11 cellular contexts compared by ENCODE assay signal in the genomic region with DNA sequence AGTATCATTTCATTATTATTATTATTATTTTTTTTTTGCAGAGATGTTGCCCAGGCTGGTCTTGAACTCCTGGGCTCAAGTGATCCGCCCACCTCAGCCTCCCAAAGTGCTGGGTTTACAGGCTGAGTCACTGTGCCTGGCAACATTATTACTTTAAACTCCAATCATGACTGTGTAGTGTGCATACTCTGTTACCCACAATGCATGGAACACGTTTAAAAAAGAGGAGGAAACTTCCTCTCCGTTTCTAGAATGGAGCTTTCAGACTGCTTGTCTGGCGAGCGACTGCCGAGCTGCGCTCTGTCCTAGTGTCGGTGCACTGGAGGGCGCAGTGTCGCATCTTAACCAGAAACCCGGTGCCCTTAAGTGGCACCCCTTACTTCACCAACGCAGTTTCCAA. TPM values are rescaled to one million over a fixed set of nuclear protein-coding genes. Genes with fewer than 3 reads are reported as not detected.
DNase-seq lines count a peak whose midpoint lies in the region; ATAC-seq and TF ChIP-seq lines count a peak whose summit lies in the region.
"Had no signal": no experiment of that assay in that cellular context is flagged by ENCODE, and none has a peak within 500 bp of the region (broad histone marks: within the 10 kb centered on the region; RNA-seq: fewer than 3 reads in every experiment).

No MANE protein-coding gene starts in this region.

- in situ Hi-C loops in IMR-90 (cut with MboI; ENCODE audit: low sequenced_read_pairs): no loop called here

- H3K4ac ChIP-seq in IMR-90 (ENCODE audit: low read depth, low read length): no peak overlapping the region

- H3K9me3 ChIP-seq in CD4-positive, alpha-beta memory T cell (ENCODE audit: control insufficient read depth in 1 of 2, low read length in 2 of 2): no peaks in the 10 kb centered on the region
- H3K9me3 ChIP-seq in IMR-90 (ENCODE audit: control insufficient read depth, insufficient read depth, low read length): no peaks in the 10 kb centered on the region
- no peaks in the 10 kb centered on the region for H3K9me3 ChIP-seq in hepatocyte (ENCODE audit: low read depth)
- H3K9me3 ChIP-seq in gastroesophageal sphincter: no peaks in the 10 kb centered on the region
- H3K9me3 ChIP-seq: colonic mucosa, left ventricle myocardium inferior had no signal

- no peaks in the 10 kb centered on the region for H3K27me3 ChIP-seq in CD4-positive, alpha-beta memory T cell (ENCODE audit: insufficient read depth, low read length)
- H3K27me3 ChIP-seq in IMR-90 (ENCODE audit: control insufficient read depth, insufficient read depth, low read length) (no peaks in the 10 kb centered on the region), hepatocyte (no peaks in the 10 kb centered on the region), gastroesophageal sphincter (no peaks in the 10 kb centered on the region)
- H3K27me3 ChIP-seq: colonic mucosa had no signal

- H2BK120ac ChIP-seq in IMR-90 (ENCODE audit: low read depth, low read length): no peak overlapping the region

- DNase-seq in CD4-positive, alpha-beta memory T cell: peak in 1 of 5 donors; percentile 22
- peak; percentile 69 for DNase-seq in IMR-90
- DNase-seq in activated naive CD4-positive, alpha-beta T cell treated with anti-CD3 and anti-CD28 coated beads, Interleukin-2, amount 10 ng/mL, durations not matched to agents 7 days and 5 days: peak; percentile 57
- DNase-seq in hepatocyte (ENCODE audit: low spot score): peak; percentile 8
- no peak for DNase-seq in NCI-H2227 treated with DMSO at 0.1 percent for 48 hours (lab: John Stamatoyannopoulos, UW)
- DNase-seq: colonic mucosa, GOT3, left ventricle myocardium inferior, NCI-H1930 had no signal

- no peak overlapping the region; the same call in 1 of the 2 replicates for H2AK5ac ChIP-seq in IMR-90 (ENCODE audit: low read depth, low read length)

- peaks cover 7 to 8% of the 10 kb centered on the region in 2 experiments; a peak in 2 of 4 replicates for H3K79me1 ChIP-seq in IMR-90 (ENCODE audit: low read depth in 1 of 2, low read length in 2 of 2)

- TF ChIP-seq POLR2A in IMR-90 (IDR thresholded peaks at IDR 0.05; ENCODE audit: low read depth, low read length) (no peak), gastroesophageal sphincter (IDR thresholded peaks at IDR 0.05) (no peak)

- no peak overlapping the region for H4K8ac ChIP-seq in IMR-90 (ENCODE audit: low read depth in 2 of 2, low read length in 2 of 2)

- H2AFZ ChIP-seq in IMR-90 (replicated peaks; ENCODE audit: low read length, poor library complexity): peak overlapping the region; percentile 83
- no peak overlapping the region for H2AFZ ChIP-seq in hepatocyte

- POLR2A ChIA-PET in CD4-positive, alpha-beta memory T cell (lab: Charles Lee; ENCODE audit: partially characterized antibody): interaction anchor here (1.1 kb wide), 1 partner anchor 14 kb away, joined by 4 read pairs; no protein-coding TSS in a partner anchor
- POLR2A ChIA-PET in IMR-90 (lab: Charles Lee; ENCODE audit: unreplicated experiment): interaction anchor here (0.6 kb wide), 1 partner anchor 222 kb away, joined by 9 read pairs; no protein-coding TSS in a partner anchor

- H4K91ac ChIP-seq in IMR-90 (ENCODE audit: insufficient read depth, low read depth, low read length): no peak overlapping the region

- peak overlapping the region; percentile 71 for H2BK5ac ChIP-seq in IMR-90 (ENCODE audit: low read depth, low read length, poor library complexity, severe bottlenecking)

- H2BK20ac ChIP-seq in IMR-90 (ENCODE audit: low read depth, low read length): no peak overlapping the region

- no peaks in the 10 kb centered on the region for H4K20me1 ChIP-seq in IMR-90 (ENCODE audit: insufficient read depth, low read length)
- H4K20me1 ChIP-seq in hepatocyte (ENCODE audit: insufficient read depth, poor library complexity, severe bottlenecking): no peaks in the 10 kb centered on the region

- H3K4me1 Mint-ChIP-seq in CD4-positive, alpha-beta memory T cell: peaks cover 9 to 34% (median 26%) of the 10 kb centered on the region in 4 donors
- peaks cover 47% of the 10 kb centered on the region for H3K4me1 Mint-ChIP-seq in activated naive CD4-positive, alpha-beta T cell treated with anti-CD3 and anti-CD28 coated beads, Interleukin-2, amount 10 ng/mL, durations not matched to agents 7 days and 5 days

- H2BK15ac ChIP-seq in IMR-90 (ENCODE audit: low read depth, low read length): no peak overlapping the region

- no peak overlapping the region for H3K4me3 Mint-ChIP-seq in CD4-positive, alpha-beta memory T cell
- no peak overlapping the region for H3K4me3 Mint-ChIP-seq in activated naive CD4-positive, alpha-beta T cell treated with anti-CD3 and anti-CD28 coated beads, Interleukin-2, amount 10 ng/mL, durations not matched to agents 7 days and 5 days

- H3K23ac ChIP-seq in IMR-90 (ENCODE audit: low read depth, low read length): no peak overlapping the region

- no peak overlapping the region for H4K5ac ChIP-seq in IMR-90 (ENCODE audit: low read depth, low read length)

- no peak for TF ChIP-seq RAD21 in IMR-90 (IDR thresholded peaks at IDR 0.05; ENCODE audit: low read length)

- H3K56ac ChIP-seq in IMR-90 (ENCODE audit: extremely low read depth, insufficient read depth, low read length): no peak overlapping the region

- H3K36me3 Mint-ChIP-seq in CD4-positive, alpha-beta memory T cell: peaks cover 0 to 3% of the 10 kb centered on the region in 2 donors
- peaks cover 14% of the 10 kb centered on the region for H3K36me3 Mint-ChIP-seq in activated naive CD4-positive, alpha-beta T cell treated with anti-CD3 and anti-CD28 coated beads, Interleukin-2, amount 10 ng/mL, durations not matched to agents 7 days and 5 days

- H3K27ac Mint-ChIP-seq in CD4-positive, alpha-beta memory T cell: peak overlapping the region in 5 of 7 donors; percentile 47 to 75 (median 70)
- H3K27ac Mint-ChIP-seq in activated naive CD4-positive, alpha-beta T cell treated with anti-CD3 and anti-CD28 coated beads, Interleukin-2, amount 10 ng/mL, durations not matched to agents 7 days and 5 days: peak overlapping the region; percentile 81

- no peaks in the 10 kb centered on the region for H3K9me2 ChIP-seq in hepatocyte (replicated peaks; ENCODE audit: insufficient read depth)

- H3K9ac ChIP-seq in IMR-90 (ENCODE audit: low read depth, low read length): no peak overlapping the region

- H3K4me3 ChIP-seq in CD4-positive, alpha-beta memory T cell (ENCODE audit: low read length in 2 of 2): no peak overlapping the region
- H3K4me3 ChIP-seq in IMR-90 (ENCODE audit: insufficient read depth, low read depth, low read length): no peak overlapping the region
- no peak overlapping the region for H3K4me3 ChIP-seq in hepatocyte
- H3K4me3 ChIP-seq in gastroesophageal sphincter: no peak overlapping the region
- H3K4me3 ChIP-seq: colonic mucosa, left ventricle myocardium inferior had no signal

- dilution Hi-C loops in IMR-90 (cut with HindIII; ENCODE audit: low sequenced_read_pairs, unreplicated experiment): no loop called here

- no peak overlapping the region for H3K27ac ChIP-seq in CD4-positive, alpha-beta memory T cell (ENCODE audit: low read depth, low read length)
- H3K27ac ChIP-seq in IMR-90 (ENCODE audit: insufficient read depth, low read length): no peak overlapping the region
- H3K27ac ChIP-seq in hepatocyte: no peak overlapping the region
- H3K27ac ChIP-seq in gastroesophageal sphincter: no peak overlapping the region
- H3K27ac ChIP-seq: colonic mucosa, left ventricle myocardium inferior had no signal

- intact Hi-C loops in CD4-positive, alpha-beta memory T cell (cut with micrococcal nuclease): no loop called here
- intact Hi-C loops in IMR-90 (cut with micrococcal nuclease): no loop called here

- no TSS peak for BruUV-seq in IMR-90 (replicated peaks; lab: Mats Ljungman, UMichigan)

- 29% methylated on average over 1 of the region's 12 CpGs; no CpG with 5 or more reads in 1 of the 2 experiments for WGBS in IMR-90 (ENCODE audit: extremely low coverage in 2 of 2, insufficient read length in 1 of 2), 2 experiments
- 80% methylated on average over 12 of the region's 12 CpGs for WGBS in hepatocyte (ENCODE audit: low lambda C conversion rate, missing lambda C conversion rate)
- WGBS in gastroesophageal sphincter (ENCODE audit: low coverage in 1 of 2), 2 donors: 53 to 60% methylated on average over 2 to 4 of the region's 12 CpGs

- CTCF ChIA-PET in CD4-positive, alpha-beta memory T cell (lab: Charles Lee; ENCODE audit: partially characterized antibody): no interaction called here
- CTCF ChIA-PET in IMR-90 (lab: Yijun Ruan, JAX): no interaction called here
- CTCF ChIA-PET in activated naive CD4-positive, alpha-beta T cell treated with anti-CD3 and anti-CD28 coated beads, Interleukin-2, amount 10 ng/mL, durations not matched to agents 7 days and 5 days (lab: Charles Lee): interaction anchor here (1.4 to 3.0 kb wide), 2 partner anchors 35 to 81 kb away, joined by 4 to 17 read pairs; no protein-coding TSS in a partner anchor

- no peak overlapping the region for H3K18ac ChIP-seq in IMR-90 (ENCODE audit: low read depth, low read length)

- peaks cover 3% of the 10 kb centered on the region; the same call in 1 of the 2 replicates for H3K9me1 ChIP-seq in IMR-90 (ENCODE audit: insufficient read depth, low read length)

- no peaks in the 10 kb centered on the region for H3K79me2 ChIP-seq in hepatocyte

- no peaks in the 10 kb centered on the region for H3K27me3 Mint-ChIP-seq in CD4-positive, alpha-beta memory T cell
- H3K27me3 Mint-ChIP-seq in activated naive CD4-positive, alpha-beta T cell treated with anti-CD3 and anti-CD28 coated beads, Interleukin-2, amount 10 ng/mL, durations not matched to agents 7 days and 5 days: no peaks in the 10 kb centered on the region

- no peaks in the 10 kb centered on the region for H3K9me3 Mint-ChIP-seq in CD4-positive, alpha-beta memory T cell
- no peaks in the 10 kb centered on the region for H3K9me3 Mint-ChIP-seq in activated naive CD4-positive, alpha-beta T cell treated with anti-CD3 and anti-CD28 coated beads, Interleukin-2, amount 10 ng/mL, durations not matched to agents 7 days and 5 days

- peak; percentile 90 for ATAC-seq in IMR-90 (ENCODE audit: low read depth)
- no peak for ATAC-seq in gastroesophageal sphincter
- no peak for ATAC-seq in GM21423 (IDR thresholded peaks at IDR 0.05; ENCODE audit: unreplicated experiment)

- no peak for TF ChIP-seq EP300 in gastroesophageal sphincter (IDR thresholded peaks at IDR 0.05)

- TF ChIP-seq CTCF in IMR-90 (conservative IDR thresholded peaks at IDR 0.05; ENCODE audit: low read depth, low read length) (no peak), hepatocyte (IDR thresholded peaks at IDR 0.05; ENCODE audit: poor library complexity) (no peak), gastroesophageal sphincter (IDR thresholded peaks at IDR 0.05) (no peak)

- H3K36me3 ChIP-seq in CD4-positive, alpha-beta memory T cell (ENCODE audit: insufficient read depth, low read length): no peaks in the 10 kb centered on the region
- H3K36me3 ChIP-seq in IMR-90 (ENCODE audit: control insufficient read depth, insufficient read depth, low read length): peaks cover 2% of the 10 kb centered on the region; the same call in 1 of the 2 replicates
- no peaks in the 10 kb centered on the region for H3K36me3 ChIP-seq in hepatocyte (replicated peaks; ENCODE audit: insufficient read depth, low read depth)
- H3K36me3 ChIP-seq in gastroesophageal sphincter: peaks cover 0 to 42% of the 10 kb centered on the region in 2 donors
- H3K36me3 ChIP-seq: colonic mucosa had no signal

- no peak overlapping the region for H3K14ac ChIP-seq in IMR-90 (replicated peaks; ENCODE audit: low read depth, low read length)

- H3K4me2 ChIP-seq in IMR-90 (ENCODE audit: low read depth, low read length): no peak overlapping the region
- H3K4me2 ChIP-seq in hepatocyte: no peak overlapping the region

- peak overlapping the region; percentile 81 for H2AK9ac ChIP-seq in IMR-90 (replicated peaks; ENCODE audit: low read depth, low read length, poor library complexity)

- H3K4me1 ChIP-seq in CD4-positive, alpha-beta memory T cell (ENCODE audit: insufficient read depth, low read length): peaks cover 31% of the 10 kb centered on the region
- H3K4me1 ChIP-seq in IMR-90 (ENCODE audit: control insufficient read depth, insufficient read depth, low read length): peaks cover 10% of the 10 kb centered on the region
- peaks cover 20% of the 10 kb centered on the region for H3K4me1 ChIP-seq in hepatocyte (ENCODE audit: insufficient read depth)
- H3K4me1 ChIP-seq in gastroesophageal sphincter: peaks cover 0 to 7% (median 0%) of the 10 kb centered on the region in 3 donors
- H3K4me1 ChIP-seq: colonic mucosa, left ventricle myocardium inferior had no signal

RNA-seq across cellular contexts. Expression of gene FASN, which starts 22.1 kb away (rescaled TPM):
- 10 to 100 TPM; 26.5 to 27.7 TPM for total RNA-seq in CD4-positive, alpha-beta memory T cell
- 1 to 10 TPM in 1 of 2 donors, under 1 TPM in 1; 0.03 to 3.5 TPM for polyA plus RNA-seq in CD4-positive, alpha-beta memory T cell
- total RNA-seq in IMR-90 (2012; rRNA removed) (12.4 and 15.3 TPM in 2 replicates), hepatocyte (67.2 and 118 TPM in 2 replicates), gastroesophageal sphincter (10 to 100 TPM; 22.6 to 52.8 (median 48.3) TPM)
- polyA plus RNA-seq in IMR-90 (2012; rRNA removed) (56.0 and 68.5 TPM in 2 replicates), hepatocyte (71.5 and 77.6 TPM in 2 replicates)
- 22.8 and 57.7 TPM in 2 replicates for polyA plus RNA-seq in IMR-90 (2012; cell fraction: cytosol; rRNA removed)
- 126 and 440 TPM in 2 replicates for polyA plus RNA-seq in IMR-90 (2012; cell fraction: nucleus; rRNA removed; ENCODE audit: low replicate concordance)

RNA-seq across cellular contexts. Expression of gene DUS1L, which starts 54.5 kb away (rescaled TPM):
- 100 to 1,000 TPM; 139 to 141 TPM for total RNA-seq in CD4-positive, alpha-beta memory T cell
- 100 to 1,000 TPM in 1 of 2 donors, 10 to 100 TPM in 1; 48.1 to 138 TPM for polyA plus RNA-seq in CD4-positive, alpha-beta memory T cell
- total RNA-seq in IMR-90 (2012; rRNA removed) (26.9 and 29.0 TPM in 2 replicates), hepatocyte (71.5 and 71.9 TPM in 2 replicates), gastroesophageal sphincter (10 to 100 TPM; 35.8 to 62.8 (median 52.9) TPM)
- polyA plus RNA-seq in IMR-90 (2012; rRNA removed) (76.9 and 95.3 TPM in 2 replicates), hepatocyte (160 and 202 TPM in 2 replicates)
- 60.1 and 65.0 TPM in 2 replicates for polyA plus RNA-seq in IMR-90 (2012; cell fraction: cytosol; rRNA removed)
- 435 and 1,044 TPM in 2 replicates for polyA plus RNA-seq in IMR-90 (2012; cell fraction: nucleus; rRNA removed; ENCODE audit: low replicate concordance)
